Comparison of ENCODE assay signal across 14 cellular contexts in the genomic region with DNA sequence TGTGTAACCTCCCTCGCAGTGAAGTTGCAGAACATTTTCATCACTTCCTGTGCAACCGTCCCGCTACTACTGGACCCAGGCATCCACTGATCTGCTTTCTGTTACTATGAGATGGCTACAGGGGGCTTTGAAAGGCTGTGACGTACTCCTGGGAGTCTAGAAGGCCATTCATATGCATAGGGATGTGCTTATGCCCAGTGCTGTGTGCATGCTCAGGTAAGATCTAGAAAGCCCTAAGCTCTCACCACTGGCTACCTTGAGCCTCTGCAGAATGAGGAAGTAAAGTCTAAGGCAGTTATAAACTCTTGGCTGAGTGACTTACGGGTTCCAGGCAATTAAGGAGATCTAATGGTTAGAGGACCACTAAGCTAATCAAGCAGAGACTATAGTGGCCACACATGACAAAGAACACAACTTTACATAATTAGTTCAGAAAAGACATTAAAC. TPM values are rescaled to one million over a fixed set of nuclear protein-coding genes. Genes with fewer than 3 reads are reported as not detected.
DNase-seq lines count a peak whose midpoint lies in the region; ATAC-seq and TF ChIP-seq lines count a peak whose summit lies in the region.
"Had no signal": no experiment of that assay in that cellular context is flagged by ENCODE, and none has a peak within 500 bp of the region (broad histone marks: within the 10 kb centered on the region; RNA-seq: fewer than 3 reads in every experiment).

No MANE protein-coding gene starts in this region.

- no peak overlapping the region for H2AFZ ChIP-seq in GM23338

- H3K79me2 ChIP-seq in GM23338 (replicated peaks; ENCODE audit: insufficient read depth): no peaks in the 10 kb centered on the region

- H3K27ac Mint-ChIP-seq in GM23338: no peak overlapping the region
- H3K27ac Mint-ChIP-seq in activated B cell treated with CpG ODN at 0.5 μM for 24 hours: peak overlapping the region; percentile 65

- H3K4me1 ChIP-seq in GM23338 (ENCODE audit: insufficient read depth): peaks cover 7% of the 10 kb centered on the region; the same call in 1 of the 2 replicates
- H3K4me1 ChIP-seq in mucosa of descending colon (ENCODE audit: low read depth): peaks cover 47% of the 10 kb centered on the region

- H3K4me1 Mint-ChIP-seq in GM23338 (peaks cover 19% of the 10 kb centered on the region), activated B cell treated with CpG ODN at 0.5 μM for 24 hours (peaks cover 14% of the 10 kb centered on the region)

- no peak for DNase-seq in GM23338 (ENCODE audit: low spot score)
- DNase-seq in NAMALWA (ENCODE audit: low spot score): peak; percentile 53
- no peak for DNase-seq in activated B cell treated with CpG ODN at 0.5 μM for 24 hours
- peak in 1 of 3 donors; percentile 31 for DNase-seq in mucosa of descending colon
- DNase-seq in NCI-H187 (lab: John Stamatoyannopoulos, UW): no peak
- DNase-seq: cerebellar nuclear complex, hypothalamus, NCI-H2081 treated with DMSO at 0.1 percent for 48 hours had no signal

- H3K9me2 ChIP-seq in GM23338 (ENCODE audit: insufficient read depth): no peaks in the 10 kb centered on the region

- TF ChIP-seq CTCF in GM23338 (conservative IDR thresholded peaks at IDR 0.05; ENCODE audit: low read depth in 2 of 2): no peak
- TF ChIP-seq CTCF in activated B cell treated with CpG ODN at 0.5 μM for 24 hours (IDR thresholded peaks at IDR 0.05): no peak
- TF ChIP-seq CTCF in mucosa of descending colon (IDR thresholded peaks at IDR 0.05): no peak

- H3K4me2 ChIP-seq in GM23338: no peak overlapping the region

- intact Hi-C loops in activated B cell treated with CpG ODN at 0.5 μM for 24 hours (cut with micrococcal nuclease) (no loop called here), mucosa of descending colon (cut with DNase I, micrococcal nuclease) (no loop called here)

- H3K36me3 Mint-ChIP-seq in GM23338 (ENCODE audit: low read depth) (peaks cover 84% of the 10 kb centered on the region), activated B cell treated with CpG ODN at 0.5 μM for 24 hours (ENCODE audit: low read depth) (peaks cover 83% of the 10 kb centered on the region)

- peaks cover 21% of the 10 kb centered on the region for H4K20me1 ChIP-seq in GM23338 (replicated peaks; ENCODE audit: insufficient read depth)

- no peak overlapping the region for H3K4me3 Mint-ChIP-seq in GM23338
- H3K4me3 Mint-ChIP-seq in activated B cell treated with CpG ODN at 0.5 μM for 24 hours: no peak overlapping the region

- CTCF ChIA-PET in activated B cell treated with CpG ODN at 0.5 μM for 24 hours (lab: Charles Lee): interaction anchor here (1.2 kb wide), 1 partner anchor 19 kb away, joined by 3 read pairs; no protein-coding TSS in a partner anchor

- no peaks in the 10 kb centered on the region for H3K27me3 ChIP-seq in GM23338 (ENCODE audit: insufficient read depth)
- H3K27me3 ChIP-seq: BLaER1 treated with 17β-estradiol and CSF1 and Interleukin-3, amounts not matched to agents 10 nM and 100 nM; esophagus muscularis mucosa had no signal

- no peaks in the 10 kb centered on the region for H3K9me3 ChIP-seq in mucosa of descending colon
- H3K9me3 ChIP-seq: BLaER1 treated with 17β-estradiol and CSF1 and Interleukin-3, amounts not matched to agents 10 nM and 100 nM; esophagus muscularis mucosa; left ventricle myocardium inferior had no signal

- ATAC-seq in GM23338 (peak; percentile 4), activated B cell treated with CpG ODN at 0.5 μM for 24 hours (ENCODE audit: low read depth) (peak; percentile 56), mucosa of descending colon (peak; percentile 46), HG03175 (IDR thresholded peaks at IDR 0.05; ENCODE audit: unreplicated experiment) (no peak), HG02759 (IDR thresholded peaks at IDR 0.05; ENCODE audit: unreplicated experiment) (no peak), HG03432 (IDR thresholded peaks at IDR 0.05; ENCODE audit: unreplicated experiment) (no peak)

- H3K27me3 Mint-ChIP-seq in GM23338 (ENCODE audit: insufficient read depth, low read depth, poor library complexity) (peaks cover 23% of the 10 kb centered on the region), activated B cell treated with CpG ODN at 0.5 μM for 24 hours (no peaks in the 10 kb centered on the region)

- H3K27ac ChIP-seq in GM23338 (ENCODE audit: low read depth): no peak overlapping the region
- H3K27ac ChIP-seq: esophagus muscularis mucosa, left ventricle myocardium inferior had no signal

- H3K9me3 Mint-ChIP-seq in GM23338 (no peaks in the 10 kb centered on the region), activated B cell treated with CpG ODN at 0.5 μM for 24 hours (no peaks in the 10 kb centered on the region)

- POLR2A ChIA-PET in activated B cell treated with CpG ODN at 0.5 μM for 24 hours (lab: Charles Lee): interaction anchor here (1.7 kb wide), 1 partner anchor 11 kb away, joined by 13 read pairs; the partner anchor contains the start of gene HNRNPAB

- H3K36me3 ChIP-seq in GM23338 (ENCODE audit: insufficient read depth) (peaks cover 25% of the 10 kb centered on the region), mucosa of descending colon (ENCODE audit: low read depth) (peaks cover 3% of the 10 kb centered on the region)

- no peak overlapping the region for H3K4me3 ChIP-seq in GM23338
- H3K4me3 ChIP-seq in mucosa of descending colon: no peak overlapping the region
- H3K4me3 ChIP-seq: BLaER1 treated with 17β-estradiol and CSF1 and Interleukin-3, amounts not matched to agents 10 nM and 100 nM; esophagus muscularis mucosa; left ventricle myocardium inferior had no signal

- peaks cover 45% of the 10 kb centered on the region for H3F3A ChIP-seq in GM23338 (replicated peaks; ENCODE audit: low read depth)

TF ChIP-seq in GM23338, 12 proteins besides CTCF, POLR2A, EP300 and RAD21:
- TF ChIP-seq ZNF114 (CRISPR knock-in tag; IDR thresholded peaks at IDR 0.05) (no peak), STAT1 (IDR thresholded peaks at IDR 0.05; ENCODE audit: unreplicated experiment) (no peak), ZNF331 (CRISPR knock-in tag; IDR thresholded peaks at IDR 0.05; ENCODE audit: low read depth) (no peak), POLR2AphosphoS5 (IDR thresholded peaks at IDR 0.05; ENCODE audit: low read depth) (no peak)
- TF ChIP-seq, protein P1, sequence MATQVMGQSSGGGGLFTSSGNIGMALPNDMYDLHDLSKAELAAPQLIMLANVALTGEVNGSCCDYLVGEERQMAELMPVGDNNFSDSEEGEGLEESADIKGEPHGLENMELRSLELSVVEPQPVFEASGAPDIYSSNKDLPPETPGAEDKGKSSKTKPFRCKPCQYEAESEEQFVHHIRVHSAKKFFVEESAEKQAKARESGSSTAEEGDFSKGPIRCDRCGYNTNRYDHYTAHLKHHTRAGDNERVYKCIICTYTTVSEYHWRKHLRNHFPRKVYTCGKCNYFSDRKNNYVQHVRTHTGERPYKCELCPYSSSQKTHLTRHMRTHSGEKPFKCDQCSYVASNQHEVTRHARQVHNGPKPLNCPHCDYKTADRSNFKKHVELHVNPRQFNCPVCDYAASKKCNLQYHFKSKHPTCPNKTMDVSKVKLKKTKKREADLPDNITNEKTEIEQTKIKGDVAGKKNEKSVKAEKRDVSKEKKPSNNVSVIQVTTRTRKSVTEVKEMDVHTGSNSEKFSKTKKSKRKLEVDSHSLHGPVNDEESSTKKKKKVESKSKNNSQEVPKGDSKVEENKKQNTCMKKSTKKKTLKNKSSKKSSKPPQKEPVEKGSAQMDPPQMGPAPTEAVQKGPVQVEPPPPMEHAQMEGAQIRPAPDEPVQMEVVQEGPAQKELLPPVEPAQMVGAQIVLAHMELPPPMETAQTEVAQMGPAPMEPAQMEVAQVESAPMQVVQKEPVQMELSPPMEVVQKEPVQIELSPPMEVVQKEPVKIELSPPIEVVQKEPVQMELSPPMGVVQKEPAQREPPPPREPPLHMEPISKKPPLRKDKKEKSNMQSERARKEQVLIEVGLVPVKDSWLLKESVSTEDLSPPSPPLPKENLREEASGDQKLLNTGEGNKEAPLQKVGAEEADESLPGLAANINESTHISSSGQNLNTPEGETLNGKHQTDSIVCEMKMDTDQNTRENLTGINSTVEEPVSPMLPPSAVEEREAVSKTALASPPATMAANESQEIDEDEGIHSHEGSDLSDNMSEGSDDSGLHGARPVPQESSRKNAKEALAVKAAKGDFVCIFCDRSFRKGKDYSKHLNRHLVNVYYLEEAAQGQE (IDR thresholded peaks at IDR 0.05; ENCODE audit: unreplicated experiment): no peak

RNA-seq across cellular contexts. Expression of gene HNRNPAB, which starts 11.8 kb away (rescaled TPM):
- total RNA-seq in GM23338 (2014; rRNA removed; shearing (Covaris generic)): 304 and 345 TPM in 2 replicates
- polyA plus RNA-seq in GM23338 (2016; fragmentation: Nextera tagmentation; extraction: Ambion mirVana): 579 and 599 TPM in 2 replicates
- total RNA-seq in activated B cell treated with CpG ODN at 0.5 μM for 24 hours (118 and 120 TPM in 2 replicates), mucosa of descending colon (100 to 1,000 TPM; 209 to 327 (median 244) TPM)

RNA-seq across cellular contexts. Expression of gene PHYKPL, which starts 16.5 kb away (rescaled TPM):
- 12.4 and 15.9 TPM in 2 replicates for total RNA-seq in GM23338 (2014; rRNA removed; shearing (Covaris generic))
- 17.8 and 20.8 TPM in 2 replicates for polyA plus RNA-seq in GM23338 (2016; fragmentation: Nextera tagmentation; extraction: Ambion mirVana)
- total RNA-seq in activated B cell treated with CpG ODN at 0.5 μM for 24 hours: 176 and 205 TPM in 2 replicates
- total RNA-seq in mucosa of descending colon: 100 to 1,000 TPM; 179 to 331 (median 194) TPM

RNA-seq across cellular contexts. Expression of gene GMCL2, which starts 28.9 kb away (rescaled TPM):
- total RNA-seq in GM23338 (2014; rRNA removed; shearing (Covaris generic)): 0.07 and 0.08 TPM in 2 replicates
- polyA plus RNA-seq in GM23338 (2016; fragmentation: Nextera tagmentation; extraction: Ambion mirVana): not detected in 2 replicates
- total RNA-seq in activated B cell treated with CpG ODN at 0.5 μM for 24 hours (not detected in 2 replicates), mucosa of descending colon (not detected)
- total RNA-seq: esophagus muscularis mucosa, left ventricle myocardium inferior had no signal

Comparison
In these comparisons a context has a peak if more than half of its experiments do, and no peak if none do; other contexts are left out.
1. ATAC-seq: peak in GM23338 (single experiment), activated B cell treated with CpG ODN at 0.5 μM for 24 hours (single experiment) and mucosa of descending colon (single experiment); none in HG03175 (single experiment), HG02759 (single experiment) and HG03432 (single experiment).
2. RNA of gene PHYKPL, which starts 16.5 kb away (total RNA-seq): 176 to 205 TPM in activated B cell treated with CpG ODN at 0.5 μM for 24 hours and 179 to 331 TPM in mucosa of descending colon; 12.4 to 15.9 TPM in GM23338; every median in the first group is over 10 times any median in the second.